Comparison of ENCODE assay signal across 9 cellular contexts in the genomic region with DNA sequence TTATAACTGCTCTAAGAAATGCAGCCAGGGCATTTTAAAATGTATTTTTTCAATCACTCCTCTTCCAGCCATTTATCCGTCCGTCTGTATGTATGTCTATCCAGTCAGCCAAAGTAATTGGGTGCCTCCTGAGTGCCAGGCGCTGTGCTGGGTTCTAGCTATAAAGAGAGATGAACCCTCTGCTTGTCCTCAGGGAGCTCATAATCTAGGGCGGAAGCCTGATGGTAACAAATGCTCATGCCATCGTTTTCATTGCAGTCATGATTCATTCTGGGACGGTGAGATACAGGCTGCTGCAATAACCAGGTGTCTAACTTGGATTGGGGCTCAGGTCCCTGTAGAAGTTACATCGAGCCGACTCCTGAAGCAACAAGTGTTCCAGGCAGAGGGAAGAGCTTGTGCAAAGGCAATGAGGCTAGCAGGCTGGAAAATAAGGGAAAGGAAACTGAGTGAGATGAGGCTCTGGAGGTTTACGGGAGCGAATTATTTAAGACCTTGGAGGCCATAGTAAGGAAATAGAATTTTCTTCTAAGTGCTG. TPM values are rescaled to one million over a fixed set of nuclear protein-coding genes. Genes with fewer than 3 reads are reported as not detected.
A peak's percentile ranks its signal among the peaks of the same experiment; 100 is the strongest.
DNase-seq lines count a peak whose midpoint lies in the region; ATAC-seq, FAIRE-seq and TF ChIP-seq lines count a peak whose summit lies in the region.
"Had no signal": no experiment of that assay in that cellular context is flagged by ENCODE, and none has a peak within 500 bp of the region (broad histone marks: within the 10 kb centered on the region; RNA-seq: fewer than 3 reads in every experiment).

No MANE protein-coding gene starts in this region.

- H3K4me1 Mint-ChIP-seq in HFFc6 (ENCODE audit: low read depth) (peaks cover 46% of the 10 kb centered on the region), brain (peaks cover 33% of the 10 kb centered on the region), mesothelial cell of epicardium (peaks cover 27% of the 10 kb centered on the region)

- no peak for TF ChIP-seq RAD21 in A549 (conservative IDR thresholded peaks at IDR 0.05 in 1 of 2, IDR thresholded peaks at IDR 0.05 in 1 of 2)

- H3K27me3 Mint-ChIP-seq in HFFc6 (ENCODE audit: insufficient read depth): no peaks in the 10 kb centered on the region; the same call in 1 of the 2 replicates
- peaks cover 33% of the 10 kb centered on the region for H3K27me3 Mint-ChIP-seq in brain
- no peaks in the 10 kb centered on the region for H3K27me3 Mint-ChIP-seq in mesothelial cell of epicardium (ENCODE audit: low read depth)

- CTCF ChIA-PET in A549 (lab: Yijun Ruan, JAX): interaction anchor here (0.6 to 8.6 kb wide), 11 partner anchors 9 to 396 kb away, joined by 3 to 151 read pairs (median 3); no protein-coding TSS in a partner anchor

- TF ChIP-seq CTCF in A549 (IDR thresholded peaks at IDR 0.05) (no peak), HFFc6 (IDR thresholded peaks at IDR 0.05) (no peak), brain (conservative IDR thresholded peaks at IDR 0.05) (no peak), mesothelial cell of epicardium (IDR thresholded peaks at IDR 0.05; ENCODE audit: unreplicated experiment) (no peak)

- no peaks in the 10 kb centered on the region for H3K9me3 ChIP-seq in A549
- H3K9me3 ChIP-seq: SJCRH30 had no signal

- peak overlapping the region; percentile 94 for H3K27ac Mint-ChIP-seq in HFFc6
- H3K27ac Mint-ChIP-seq in brain: peak overlapping the region in 3 of 5 experiments; percentile 14 to 74 (median 14)
- peak overlapping the region; percentile 64 for H3K27ac Mint-ChIP-seq in mesothelial cell of epicardium

- ATAC-seq in A549 (peak in 1 of 2 experiments; percentile 2; a peak in 2 of 6 replicates), GM18502 (IDR thresholded peaks at IDR 0.05; ENCODE audit: poor library complexity, unreplicated experiment) (no peak), HG03565 (IDR thresholded peaks at IDR 0.05; ENCODE audit: unreplicated experiment) (no peak)

- H3K36me3 Mint-ChIP-seq in HFFc6 (ENCODE audit: low read depth) (no peaks in the 10 kb centered on the region), brain (no peaks in the 10 kb centered on the region), mesothelial cell of epicardium (no peaks in the 10 kb centered on the region)

- TF ChIP-seq POLR2A in A549 (IDR thresholded peaks at IDR 0.05; ENCODE audit: low read length): no peak

- H3K4me2 ChIP-seq in A549: peak overlapping the region; percentile 71

- DNase-seq in A549 (ENCODE audit: low read depth in 1 of 2, low spot score in 1 of 2) (no peak), HFFc6 (no peak), mesothelial cell of epicardium (ENCODE audit: low spot score in 2 of 2, unreplicated experiment in 2 of 2) (no peak), NCI-H510A treated with DMSO at 0.1 percent for 48 hours (lab: John Stamatoyannopoulos, UW) (no peak)
- no peak for DNase-seq in stimulated activated naive CD4-positive, alpha-beta T cell (lab: John Stamatoyannopoulos, UW)

- peak overlapping the region; percentile 60 for H3K4me3 ChIP-seq in A549

- WGBS in A549 (ENCODE audit: missing lambda C conversion rate): 62% methylated on average over 10 of the region's 10 CpGs

- H3K27ac ChIP-seq in A549: peak overlapping the region; percentile 78 to 95; a peak in 5 of 6 replicates
- H3K27ac ChIP-seq: SJCRH30 had no signal

- POLR2A ChIA-PET in A549 (lab: Yijun Ruan, JAX): no interaction called here

- no peak for TF ChIP-seq EP300 in A549 (IDR thresholded peaks at IDR 0.05)

- H3K4me3 Mint-ChIP-seq in HFFc6 (peak overlapping the region; percentile 83), brain (peak overlapping the region; percentile 75 to 84 (median 77)), mesothelial cell of epicardium (peak overlapping the region; percentile 73)

- H3K9me3 Mint-ChIP-seq in HFFc6 (no peaks in the 10 kb centered on the region), brain (peaks cover 0 to 10% (median 0%) of the 10 kb centered on the region in 5 experiments), mesothelial cell of epicardium (no peaks in the 10 kb centered on the region)

- H3K4me1 ChIP-seq in A549: peaks cover 9% of the 10 kb centered on the region; the same call in 1 of the 3 replicates

- FAIRE-seq in A549 (lab: Jason Lieb, UNC): no peak

TF ChIP-seq in A549, 52 proteins besides CTCF, POLR2A, EP300 and RAD21:
- TF ChIP-seq MYC (IDR thresholded peaks at IDR 0.05; ENCODE audit: borderline replicate concordance, low read length) (no peak), KDM5A (IDR thresholded peaks at IDR 0.05) (no peak), PHF8 (IDR thresholded peaks at IDR 0.05; ENCODE audit: borderline replicate concordance, low read depth) (no peak), ZNF302 (CRISPR knock-in tag; IDR thresholded peaks at IDR 0.05) (no peak)

RNA-seq across cellular contexts. Expression of gene IFI6, which starts 11.6 kb away (rescaled TPM):
- polyA plus RNA-seq in A549 (2011; rRNA removed) (5.3 and 6.3 TPM in 2 replicates), A549 (2017; fragmentation: RNase III; extraction: RNeasy Plus Mini Kit Qiagen cat#74134 plus additional on column Dnase treatment) (8.2 to 12.3 TPM (median 8.8 TPM) in 3 replicates), brain (ENCODE audit: insufficient read depth, low read depth, low replicate concordance) (164 TPM)
- 6.7 and 8.0 TPM in 2 replicates for polyA plus RNA-seq in A549 (2012; cell fraction: cytosol; rRNA removed)
- 5.1 and 6.5 TPM in 2 replicates for polyA plus RNA-seq in A549 (2012; cell fraction: nucleus; rRNA removed)
- 4.8 and 5.5 TPM in 2 replicates for polyA minus RNA-seq in A549 (2011; rRNA and poly(A)+ RNA removed)
- 10 to 100 TPM; 16.7 to 23.8 (median 20.5) TPM for total RNA-seq in HFFc6 (2021; fragmentation: NEBNext Ultra II Directional; extraction: Animal tissue kit (Norgen Biotek cat#: 25700))
- total RNA-seq in mesothelial cell of epicardium: 419 to 500 TPM (median 425 TPM) in 3 replicates

RNA-seq across cellular contexts. Expression of gene FGR, which starts 25.4 kb away (rescaled TPM):
- polyA plus RNA-seq in A549 (2011; rRNA removed) (not detected in 2 replicates), A549 (2017; fragmentation: RNase III; extraction: RNeasy Plus Mini Kit Qiagen cat#74134 plus additional on column Dnase treatment) (not detected in 3 replicates), brain (ENCODE audit: insufficient read depth, low read depth, low replicate concordance) (2.7 TPM)
- not detected in 2 replicates for polyA plus RNA-seq in A549 (2012; cell fraction: cytosol; rRNA removed)
- not detected in 2 replicates for polyA plus RNA-seq in A549 (2012; cell fraction: nucleus; rRNA removed)
- not detected in 2 replicates for polyA minus RNA-seq in A549 (2011; rRNA and poly(A)+ RNA removed)
- not detected for total RNA-seq in HFFc6 (2021; fragmentation: NEBNext Ultra II Directional; extraction: Animal tissue kit (Norgen Biotek cat#: 25700))
- 0.11 to 0.53 TPM (median 0.20 TPM) in 3 replicates for total RNA-seq in mesothelial cell of epicardium
- total RNA-seq: SJCRH30 had no signal

RNA-seq across cellular contexts. Expression of gene AHDC1, which starts 56.4 kb away (rescaled TPM):
- polyA plus RNA-seq in A549 (2011; rRNA removed): 1.3 and 2.6 TPM in 2 replicates
- polyA plus RNA-seq in A549 (2012; cell fraction: cytosol; rRNA removed): 5.0 and 6.2 TPM in 2 replicates
- polyA plus RNA-seq in A549 (2012; cell fraction: nucleus; rRNA removed): 12.9 and 17.1 TPM in 2 replicates
- polyA plus RNA-seq in A549 (2017; fragmentation: RNase III; extraction: RNeasy Plus Mini Kit Qiagen cat#74134 plus additional on column Dnase treatment): 9.8 to 11.5 TPM (median 10.0 TPM) in 3 replicates
- polyA minus RNA-seq in A549 (2011; rRNA and poly(A)+ RNA removed): 2.9 and 3.6 TPM in 2 replicates
- 10 to 100 TPM; 30.7 to 53.2 (median 34.7) TPM for total RNA-seq in HFFc6 (2021; fragmentation: NEBNext Ultra II Directional; extraction: Animal tissue kit (Norgen Biotek cat#: 25700))
- 48.8 TPM for polyA plus RNA-seq in brain (ENCODE audit: insufficient read depth, low read depth, low replicate concordance)
- total RNA-seq in mesothelial cell of epicardium: 71.4 to 73.5 TPM (median 72.1 TPM) in 3 replicates

Comparison
In these comparisons a context has a peak if more than half of its experiments do, and no peak if none do; other contexts are left out.
1. H3K27ac Mint-ChIP-seq: peak in every context shown above with its lines; median percentile 94 in HFFc6; 64 in mesothelial cell of epicardium; 14 in brain.
2. RNA of gene IFI6, which starts 11.6 kb away (total RNA-seq): 419 to 500 TPM in mesothelial cell of epicardium; 16.7 to 23.8 TPM in HFFc6; every median in the first group is over 10 times any median in the second.
3. Peak in every context shown above with its lines, with median percentiles within 50 percentile points of each other: H3K4me3 Mint-ChIP-seq.